In the genomic region with DNA sequence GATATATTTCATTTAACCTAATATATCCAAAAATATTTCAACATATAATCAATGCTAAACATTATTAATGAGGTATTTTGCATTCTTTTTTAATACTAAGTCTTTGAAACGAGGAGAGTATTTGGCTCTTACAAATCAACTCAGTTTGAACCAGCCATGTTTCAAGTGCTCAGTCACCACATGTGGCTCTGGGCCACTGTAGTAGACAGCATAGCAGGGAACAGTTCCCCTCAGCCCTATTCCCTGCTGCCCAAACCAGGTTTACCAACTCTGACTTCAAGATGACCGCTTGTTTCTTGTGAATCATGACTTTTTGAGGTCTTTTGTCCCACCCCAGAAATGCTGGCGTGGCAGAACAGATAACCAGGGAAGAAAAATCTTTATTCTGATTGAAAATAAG, we compare ENCODE assay signal across 15 cellular contexts. TPM values are rescaled to one million over a fixed set of nuclear protein-coding genes. Genes with fewer than 3 reads are reported as not detected.
DNase-seq lines count a peak whose midpoint lies in the region; ATAC-seq and TF ChIP-seq lines count a peak whose summit lies in the region.
"Had no signal": no experiment of that assay in that cellular context is flagged by ENCODE, and none has a peak within 500 bp of the region (broad histone marks: within the 10 kb centered on the region; RNA-seq: fewer than 3 reads in every experiment).

No MANE protein-coding gene starts in this region.

- H3K9me3 ChIP-seq in esophagus squamous epithelium = no peaks in the 10 kb centered on the region
- no peaks in the 10 kb centered on the region for H3K9me3 ChIP-seq in psoas muscle
- no peaks in the 10 kb centered on the region for H3K9me3 ChIP-seq in body of pancreas
- H3K9me3 ChIP-seq: BLaER1, Caco-2 had no signal

- DNase-seq in activated CD8-positive, alpha-beta memory T cell treated with anti-CD3 and anti-CD28 coated beads for 24 hours = peak; percentile 33
- no peak for DNase-seq in activated CD8-positive, alpha-beta memory T cell treated with anti-CD3 and anti-CD28 coated beads, Interleukin-2, amount 50 U/mL, for 48 hours
- DNase-seq in esophagus squamous epithelium (lab: John Stamatoyannopoulos, UW) (no peak), psoas muscle (no peak), body of pancreas (no peak), HCEC 1CT (no peak), omental fat pad (ENCODE audit: low spot score) (no peak)
- DNase-seq: 8988T, AML-193, Caco-2, DND-41, GDM1 had no signal

- TF ChIP-seq POLR2A in esophagus squamous epithelium (IDR thresholded peaks at IDR 0.05) = no peak
- no peak for TF ChIP-seq POLR2A in body of pancreas (IDR thresholded peaks at IDR 0.05)

- H3K36me3 ChIP-seq in esophagus squamous epithelium (peaks cover 21 to 44% (median 34%) of the 10 kb centered on the region in 3 donors), psoas muscle (ENCODE audit: insufficient read depth in 1 of 2, low read depth in 1 of 2) (peaks cover 25 to 43% of the 10 kb centered on the region in 2 donors), body of pancreas (replicated peaks in 1 of 2; ENCODE audit: insufficient read depth in 1 of 2, low read depth in 2 of 2) (peaks cover 11 to 13% of the 10 kb centered on the region in 2 donors)

- 75 to 78% methylated on average over 3 of the region's 3 CpGs for WGBS in esophagus squamous epithelium, 2 donors
- WGBS in psoas muscle, 3 donors = 53 to 79% (median 72%) methylated on average over 3 of the region's 3 CpGs
- 76 to 88% methylated on average over 3 of the region's 3 CpGs for WGBS in body of pancreas, 2 donors

- H3K27ac ChIP-seq in 22Rv1 = peak overlapping the region; percentile 17; the same call in 1 of the 2 replicates
- peak overlapping the region in 3 of 4 donors; percentile 81 to 85 (median 84) for H3K27ac ChIP-seq in esophagus squamous epithelium
- H3K27ac ChIP-seq in psoas muscle = peak overlapping the region; percentile 72
- no peak overlapping the region for H3K27ac ChIP-seq in body of pancreas

- H3K4me1 ChIP-seq in esophagus squamous epithelium (peaks cover 16 to 61% (median 37%) of the 10 kb centered on the region in 3 donors), psoas muscle (peaks cover 43% of the 10 kb centered on the region), body of pancreas (peaks cover 42% of the 10 kb centered on the region)
- H3K4me1 ChIP-seq: Caco-2 had no signal

- H3K4me3 ChIP-seq in esophagus squamous epithelium (no peak overlapping the region), psoas muscle (no peak overlapping the region), body of pancreas (no peak overlapping the region)
- H3K4me3 ChIP-seq: BLaER1 had no signal

- intact Hi-C loops in esophagus squamous epithelium (cut with DNase I) (no loop called here), psoas muscle (cut with DNase I) (no loop called here), body of pancreas (cut with DNase I) (no loop called here)

- TF ChIP-seq CTCF in 22Rv1 (IDR thresholded peaks at IDR 0.05) (no peak), esophagus squamous epithelium (IDR thresholded peaks at IDR 0.05) (no peak), psoas muscle (IDR thresholded peaks at IDR 0.05) (no peak), body of pancreas (IDR thresholded peaks at IDR 0.05) (no peak), omental fat pad (IDR thresholded peaks at IDR 0.05) (no peak)

- ATAC-seq in psoas muscle (peak in 3 of 4 donors; percentile 49 to 55 (median 49)), body of pancreas (no peak), omental fat pad (ENCODE audit: low FRiP score) (no peak)
- ATAC-seq: HCT116 had no signal

- H3K27me3 ChIP-seq in esophagus squamous epithelium (no peaks in the 10 kb centered on the region), psoas muscle (ENCODE audit: insufficient read depth in 3 of 3, low read length in 2 of 3) (no peaks in the 10 kb centered on the region), body of pancreas (no peaks in the 10 kb centered on the region)
- H3K27me3 ChIP-seq: BLaER1 had no signal

RNA-seq across cellular contexts. Expression of gene ZNF672, which starts 5.7 kb away (rescaled TPM):
- total RNA-seq in esophagus squamous epithelium = 10 to 100 TPM; 22.3 to 25.8 (median 24.0) TPM
- total RNA-seq in psoas muscle = 10 to 100 TPM; 46.2 to 57.0 (median 48.8) TPM
- polyA plus RNA-seq in psoas muscle = 10 to 100 TPM; 25.3 to 51.9 (median 39.5) TPM
- 10 to 100 TPM; 18.8 to 27.2 TPM for total RNA-seq in body of pancreas
- total RNA-seq in omental fat pad = 10 to 100 TPM; 25.5 to 40.8 (median 26.8) TPM

RNA-seq across cellular contexts. Expression of gene ZNF692, which starts 15.2 kb away (rescaled TPM):
- total RNA-seq in esophagus squamous epithelium (10 to 100 TPM; 35.7 to 67.9 (median 40.7) TPM), psoas muscle (10 to 100 TPM; 13.4 to 22.9 (median 16.0) TPM), body of pancreas (100 to 1,000 TPM in 1 of 2 donors, 10 to 100 TPM in 1; 35.8 to 128 TPM), omental fat pad (10 to 100 TPM; 18.4 to 30.6 (median 24.8) TPM)
- polyA plus RNA-seq in psoas muscle = 10 to 100 TPM; 19.6 to 30.8 (median 19.9) TPM

RNA-seq across cellular contexts. Expression of gene SH3BP5L, which starts 18.0 kb away (rescaled TPM):
- 10 to 100 TPM; 19.2 to 23.1 (median 21.9) TPM for total RNA-seq in esophagus squamous epithelium
- 10 to 100 TPM; 18.6 to 27.9 (median 24.8) TPM for total RNA-seq in psoas muscle
- 10 to 100 TPM; 21.1 to 52.7 (median 42.0) TPM for polyA plus RNA-seq in psoas muscle
- total RNA-seq in body of pancreas = 10 to 100 TPM; 13.7 to 14.8 TPM
- total RNA-seq in omental fat pad = 10 to 100 TPM in 3 of 4 donors, 1 to 10 TPM in 1; 9.7 to 20.0 (median 15.2) TPM

Comparison
In these comparisons a context has a peak if more than half of its experiments do, and no peak if none do; other contexts are left out.
1. H3K27ac ChIP-seq: peak in 22Rv1 (single experiment), esophagus squamous epithelium (3 of 4) and psoas muscle (single experiment); none in body of pancreas (0 of 4).
2. ATAC-seq: peak in psoas muscle (3 of 4); none in body of pancreas (single experiment) and omental fat pad (single experiment).